ENCODE assay signal across 24 cellular contexts in genomic region chr7:130118294-130118693, GRCh38. TPM values are rescaled to one million over a fixed set of nuclear protein-coding genes. Genes with fewer than 3 reads are reported as not detected.
A peak's percentile ranks its signal among the peaks of the same experiment; 100 is the strongest.
DNase-seq lines count a peak whose midpoint lies in the region; ATAC-seq, FAIRE-seq and TF ChIP-seq lines count a peak whose summit lies in the region.
"Had no signal": no experiment of that assay in that cellular context is flagged by ENCODE, and none has a peak within 500 bp of the region (broad histone marks: within the 10 kb centered on the region; RNA-seq: fewer than 3 reads in every experiment).

No MANE protein-coding gene starts in this region.

- CTCF ChIA-PET in activated CD4-positive, alpha-beta T cell treated with anti-CD3 and anti-CD28 coated beads for 36 hours (lab: Charles Lee) = interaction anchor here (1.0 to 1.2 kb wide), 2 partner anchors 9 to 46 kb away, joined by 5 read pairs; no protein-coding TSS in a partner anchor
- CTCF ChIA-PET in K562 (lab: Yijun Ruan, JAX; ENCODE audit: low intra/inter-chr PET ratio) = no interaction called here

- no peak overlapping the region for H3K9ac ChIP-seq in K562 (ENCODE audit: insufficient read depth in 1 of 2, low read depth in 2 of 2, low read length in 2 of 2)
- H3K9ac ChIP-seq: BLaER1 had no signal

- in situ Hi-C loops in K562 (cut with MboI) = no loop called here

- H3K79me2 ChIP-seq in K562 (ENCODE audit: control insufficient read depth, insufficient read depth, low read length) = no peaks in the 10 kb centered on the region; the same call in 2 of the 3 replicates

- peaks cover 3% of the 10 kb centered on the region for H3K4me1 Mint-ChIP-seq in activated CD4-positive, alpha-beta T cell treated with anti-CD3 and anti-CD28 coated beads for 36 hours
- H3K4me1 Mint-ChIP-seq in mesothelial cell of epicardium = peaks cover 18% of the 10 kb centered on the region

- no peaks in the 10 kb centered on the region for H4K20me1 ChIP-seq in K562 (replicated peaks; ENCODE audit: control insufficient read depth, insufficient read depth, low read length)

- H3K4me1 ChIP-seq in K562 (replicated peaks in 1 of 2; ENCODE audit: control insufficient read depth in 2 of 2, insufficient read depth in 2 of 2, low read length in 2 of 2) = no peaks in the 10 kb centered on the region
- no peaks in the 10 kb centered on the region for H3K4me1 ChIP-seq in testis
- H3K4me1 ChIP-seq: BLaER1 had no signal

- H3K36me3 Mint-ChIP-seq in activated CD4-positive, alpha-beta T cell treated with anti-CD3 and anti-CD28 coated beads for 36 hours (ENCODE audit: low read depth) = peaks cover 27% of the 10 kb centered on the region
- H3K36me3 Mint-ChIP-seq in mesothelial cell of epicardium = peaks cover 33% of the 10 kb centered on the region

- TF ChIP-seq POLR2A in K562 (conservative IDR thresholded peaks at IDR 0.05) = no peak
- no peak for TF ChIP-seq POLR2A in testis (IDR thresholded peaks at IDR 0.05)

- no peak overlapping the region for H3K4me2 ChIP-seq in K562 (ENCODE audit: insufficient read depth, low read length)
- H3K4me2 ChIP-seq: BLaER1 had no signal

- H3K4me3 ChIP-seq in K562 (no peak overlapping the region), testis (no peak overlapping the region)
- H3K4me3 ChIP-seq: BLaER1 had no signal

- FAIRE-seq in K562 (lab: Jason Lieb, UNC) = no peak
- FAIRE-seq: A204.1, D721Med, GM12891, GM18507, H54 had no signal

- TF ChIP-seq CTCF in K562 (IDR thresholded peaks at IDR 0.05 in 2 of 3, conservative IDR thresholded peaks at IDR 0.05 in 1 of 3; ENCODE audit: insufficient read depth in 2 of 3, low read depth in 1 of 3, low read length in 3 of 3) (no peak), mesothelial cell of epicardium (IDR thresholded peaks at IDR 0.05; ENCODE audit: unreplicated experiment) (no peak), testis (IDR thresholded peaks at IDR 0.05) (no peak)

- no peaks in the 10 kb centered on the region for H3K27me3 Mint-ChIP-seq in activated CD4-positive, alpha-beta T cell treated with anti-CD3 and anti-CD28 coated beads for 36 hours
- no peaks in the 10 kb centered on the region for H3K27me3 Mint-ChIP-seq in mesothelial cell of epicardium (ENCODE audit: low read depth)
- H3K27me3 Mint-ChIP-seq: B cell; CD4-positive, CD25-positive, alpha-beta regulatory T cell had no signal

- H3K9me3 ChIP-seq in K562 (replicated peaks; ENCODE audit: control insufficient read depth, insufficient read depth, low read depth, low read length) = no peaks in the 10 kb centered on the region
- H3K9me3 ChIP-seq in testis = no peaks in the 10 kb centered on the region
- H3K9me3 ChIP-seq: BLaER1 had no signal

- no peak for TF ChIP-seq EP300 in K562 (IDR thresholded peaks at IDR 0.05; ENCODE audit: low read length)

- H3K27ac Mint-ChIP-seq in activated CD4-positive, alpha-beta T cell treated with anti-CD3 and anti-CD28 coated beads for 36 hours = peak overlapping the region; percentile 37
- H3K27ac Mint-ChIP-seq in mesothelial cell of epicardium = peak overlapping the region; percentile 17
- H3K27ac Mint-ChIP-seq: B cell; CD8-positive, alpha-beta T cell had no signal

- H3K36me3 ChIP-seq in K562 (ENCODE audit: control insufficient read depth, insufficient read depth, low read length) (peaks cover 44% of the 10 kb centered on the region), testis (ENCODE audit: low read depth, missing control alignments) (no peaks in the 10 kb centered on the region)

- H3K9me1 ChIP-seq in K562 (ENCODE audit: control insufficient read depth, insufficient read depth, low read length) = no peaks in the 10 kb centered on the region

- H3K27me3 ChIP-seq in K562 (ENCODE audit: control insufficient read depth in 2 of 2, insufficient read depth in 2 of 2, low read length in 2 of 2) (no peaks in the 10 kb centered on the region), testis (no peaks in the 10 kb centered on the region)
- H3K27me3 ChIP-seq: BLaER1 had no signal

- POLR2A ChIA-PET in activated CD4-positive, alpha-beta T cell treated with anti-CD3 and anti-CD28 coated beads for 36 hours (lab: Charles Lee) = no interaction called here
- POLR2A ChIA-PET in K562 (lab: Yijun Ruan, JAX) = interaction anchor here (0.6 to 6.7 kb wide), 4 partner anchors 15 to 101 kb away, joined by 3 to 48 read pairs (median 3); no protein-coding TSS in a partner anchor

- H3K4me3 Mint-ChIP-seq in activated CD4-positive, alpha-beta T cell treated with anti-CD3 and anti-CD28 coated beads for 36 hours = no peak overlapping the region
- no peak overlapping the region for H3K4me3 Mint-ChIP-seq in mesothelial cell of epicardium
- H3K4me3 Mint-ChIP-seq: B cell; CD4-positive, CD25-positive, alpha-beta regulatory T cell; CD8-positive, alpha-beta T cell had no signal

- H3K27ac ChIP-seq in K562 (ENCODE audit: extremely low read depth, low read depth, low read length) (no peak overlapping the region), testis (no peak overlapping the region)
- H3K27ac ChIP-seq: 22Rv1, BLaER1, C4-2B had no signal

- WGBS in K562 (ENCODE audit: insufficient coverage, low coverage, missing lambda C conversion rate) = 91% methylated on average over 5 of the region's 5 CpGs
- 76 to 83% methylated on average over 5 of the region's 5 CpGs for WGBS in testis, 2 donors

- no peak for DNase-seq in activated CD4-positive, alpha-beta T cell treated with anti-CD3 and anti-CD28 coated beads for 36 hours
- DNase-seq in activated CD4-positive, alpha-beta T cell treated with anti-CD3 and anti-CD28 coated beads for 4 hours = no peak
- no peak for DNase-seq in K562 (ENCODE audit: extremely low read depth in 1 of 4, low spot score in 3 of 4)
- DNase-seq in mesothelial cell of epicardium (ENCODE audit: low spot score in 2 of 2, unreplicated experiment in 2 of 2) = no peak
- no peak for DNase-seq in left lobe of liver (ENCODE audit: low spot score)
- no peak for DNase-seq in testis
- DNase-seq: CD4-positive, CD25-positive, alpha-beta regulatory T cell; CD8-positive, alpha-beta T cell; DMS 273 treated with DMSO at 0.1 percent for 48 hours; DMS79; EL; GF-D8; GOT3; HCEC 1CT had no signal

- no peak for TF ChIP-seq RAD21 in K562 (CRISPR knock-in tag; conservative IDR thresholded peaks at IDR 0.05 in 1 of 2, IDR thresholded peaks at IDR 0.05 in 1 of 2)

- no peak for ATAC-seq in activated CD4-positive, alpha-beta T cell treated with anti-CD3 and anti-CD28 coated beads for 36 hours
- no peak for ATAC-seq in K562
- no peak for ATAC-seq in left lobe of liver
- ATAC-seq in GM19455 (IDR thresholded peaks at IDR 0.05; ENCODE audit: unreplicated experiment) = no peak
- ATAC-seq: CD8-positive, alpha-beta T cell had no signal

- H2AFZ ChIP-seq in K562 (ENCODE audit: low read depth, low read length) = no peak overlapping the region

- no TSS peak for BruUV-seq in K562 (replicated peaks; lab: Mats Ljungman, UMichigan)

- no peaks in the 10 kb centered on the region for H3K9me3 Mint-ChIP-seq in activated CD4-positive, alpha-beta T cell treated with anti-CD3 and anti-CD28 coated beads for 36 hours (ENCODE audit: low read depth)
- no peaks in the 10 kb centered on the region for H3K9me3 Mint-ChIP-seq in mesothelial cell of epicardium
- H3K9me3 Mint-ChIP-seq: CD4-positive, CD25-positive, alpha-beta regulatory T cell; CD8-positive, alpha-beta T cell had no signal

- intact Hi-C loops in activated CD4-positive, alpha-beta T cell treated with anti-CD3 and anti-CD28 coated beads for 36 hours (cut with DNase I, micrococcal nuclease) = no loop called here
- intact Hi-C loops in K562 (cut with micrococcal nuclease) (no loop called here), testis (cut with DNase I; ENCODE audit: low total_unique reads) (no loop called here)

TF ChIP-seq in K562, 482 proteins besides CTCF, POLR2A, EP300 and RAD21 (continues in another document):
- TF ChIP-seq MAFF (IDR thresholded peaks at IDR 0.05; ENCODE audit: low read length) (0 out of 2 replicates have a peak, but pooled peaks have one; percentile 17), FUS (optimal IDR thresholded peaks at IDR 0.05; ENCODE audit: low read depth, low read length) (no peak)

RNA-seq across cellular contexts. Expression of gene KLHDC10, which starts 48.0 kb away (rescaled TPM):
- 10 to 100 TPM; 13.5 to 14.2 TPM for total RNA-seq in activated CD4-positive, alpha-beta T cell treated with anti-CD3 and anti-CD28 coated beads for 36 hours
- 81.9 and 159 TPM in 2 replicates for total RNA-seq in K562 (2011; cell fraction: chromatin; rRNA removed; ENCODE audit: low replicate concordance)
- total RNA-seq in K562 (2011; cell fraction: nucleolus; rRNA removed) = 31.5 and 52.2 TPM in 2 replicates
- 65.8 and 115 TPM in 2 replicates for total RNA-seq in K562 (2011; cell fraction: nucleoplasm; rRNA removed)
- total RNA-seq in K562 (2014; rRNA removed) (23.7 and 25.6 TPM in 2 replicates), K562 (2014; rRNA removed; fragmentation: Illumina TruSeq; extraction: Trizol) (31.4 and 33.3 TPM in 2 replicates), K562 (2015; rRNA removed; fragmentation: Illumina TruSeq; extraction: Trizol) (32.3 and 39.3 TPM in 2 replicates), K562 (2021) (38.7 and 41.7 TPM in 2 replicates), mesothelial cell of epicardium (44.4 to 50.4 TPM (median 45.9 TPM) in 3 replicates), left lobe of liver (35.3 TPM), testis (10 to 100 TPM; 38.4 to 44.3 TPM)
- polyA plus RNA-seq in K562 (2011; rRNA removed) (80.5 and 117 TPM in 2 replicates), K562 (2014; fragmentation: Illumina TruSeq; extraction: Trizol) (27.8 and 32.0 TPM in 2 replicates), K562 (2014; fragmentation: Nextera tagmentation; extraction: Ambion mirVana) (10 to 100 TPM in 1 of 2 experiments, 1 to 10 TPM in 1; 9.8 to 11.3 TPM), K562 (2014; rRNA removed) (24.2 and 25.4 TPM in 2 replicates), testis (ENCODE audit: insufficient read depth, low read depth, low replicate concordance) (122 TPM)
- polyA plus RNA-seq in K562 (2011; cell fraction: cytosol; rRNA removed) = 34.1 and 98.5 TPM in 2 replicates
- polyA plus RNA-seq in K562 (2011; cell fraction: nucleus; rRNA removed) = 64.5 and 148 TPM in 2 replicates
- polyA plus RNA-seq in K562 (2012) = 25.6 and 27.9 TPM in 2 replicates
- polyA minus RNA-seq in K562 (2011; rRNA and poly(A)+ RNA removed) = 161 and 267 TPM in 2 replicates
- polyA minus RNA-seq in K562 (2011; cell fraction: cytosol; rRNA and poly(A)+ RNA removed) = 47.6 and 59.6 TPM in 2 replicates
- polyA minus RNA-seq in K562 (2011; cell fraction: nucleus; rRNA and poly(A)+ RNA removed) = 16.6 and 47.5 TPM in 2 replicates
